Comparison of ENCODE assay signal across 17 cellular contexts in genomic region chr3:66532613-66533012, GRCh38. TPM values are rescaled to one million over a fixed set of nuclear protein-coding genes. Genes with fewer than 3 reads are reported as not detected.
DNase-seq lines count a peak whose midpoint lies in the region; ATAC-seq and TF ChIP-seq lines count a peak whose summit lies in the region.
"Had no signal": no experiment of that assay in that cellular context is flagged by ENCODE, and none has a peak within 500 bp of the region (broad histone marks: within the 10 kb centered on the region; RNA-seq: fewer than 3 reads in every experiment).

No MANE protein-coding gene starts in this region.

- H3K9me3 ChIP-seq in HUES64 (ENCODE audit: insufficient read depth, low read depth, low read length) = no peaks in the 10 kb centered on the region
- H3K9me3 ChIP-seq in iPS-20b (ENCODE audit: insufficient read depth, low read depth, low read length) = no peaks in the 10 kb centered on the region
- H3K9me3 ChIP-seq: BE2C, HAP-1 had no signal

- no peaks in the 10 kb centered on the region; the same call in 1 of the 2 replicates for H3K9me3 Mint-ChIP-seq in WTC11
- H3K9me3 Mint-ChIP-seq: CD4-positive, CD25-positive, alpha-beta regulatory T cell; CD8-positive, alpha-beta memory T cell had no signal

- TF ChIP-seq CTCF in WTC11 (IDR thresholded peaks at IDR 0.05) = no peak

- peak overlapping the region; percentile 49 for H3K4me3 Mint-ChIP-seq in WTC11
- H3K4me3 Mint-ChIP-seq: CD4-positive, CD25-positive, alpha-beta regulatory T cell; CD8-positive, alpha-beta memory T cell had no signal

- 75% methylated on average over 1 of the region's 1 CpG for WGBS in HUES64

- H3K9ac ChIP-seq in HUES64 (ENCODE audit: low read depth, low read length) (no peak overlapping the region), iPS-20b (ENCODE audit: low read depth, low read length) (peak overlapping the region; percentile 31; the same call in 1 of the 2 replicates)
- H3K9ac ChIP-seq: KMS-11 had no signal

- H3K4me1 ChIP-seq in HUES64 (ENCODE audit: insufficient read depth, low read length) (peaks cover 47% of the 10 kb centered on the region), iPS-20b (ENCODE audit: insufficient read depth, low read length) (peaks cover 27% of the 10 kb centered on the region)
- H3K4me1 ChIP-seq: BE2C had no signal

- H3K4me1 Mint-ChIP-seq in WTC11 = peaks cover 54% of the 10 kb centered on the region
- H3K4me1 Mint-ChIP-seq: CD8-positive, alpha-beta memory T cell had no signal

- peaks cover 20% of the 10 kb centered on the region for H3K27me3 Mint-ChIP-seq in WTC11 (ENCODE audit: low read depth)
- H3K27me3 Mint-ChIP-seq: CD4-positive, CD25-positive, alpha-beta regulatory T cell had no signal

- H3K27me3 ChIP-seq in HUES64 (ENCODE audit: insufficient read depth, low read length) (no peaks in the 10 kb centered on the region; the same call in 1 of the 2 replicates), iPS-20b (ENCODE audit: insufficient read depth, low read length) (no peaks in the 10 kb centered on the region)
- H3K27me3 ChIP-seq: BE2C had no signal

- H3K36me3 ChIP-seq in HUES64 (ENCODE audit: insufficient read depth, low read length) (no peaks in the 10 kb centered on the region), iPS-20b (ENCODE audit: insufficient read depth, low read depth, low read length) (no peaks in the 10 kb centered on the region)
- H3K36me3 ChIP-seq: BE2C, HAP-1 had no signal

- H3K27ac ChIP-seq in HUES64 (ENCODE audit: low read depth, low read length) (peak overlapping the region; percentile 48; the same call in 1 of the 2 replicates), iPS-20b (ENCODE audit: low read length) (peak overlapping the region; percentile 41)
- H3K27ac ChIP-seq: KMS-11 had no signal

- DNase-seq in WTC11 (ENCODE audit: low spot score) = no peak
- no peak for DNase-seq in NCI-H1092 treated with DMSO at 0.1 percent for 48 hours (lab: John Stamatoyannopoulos, UW)
- no peak for DNase-seq in NOMO-1 treated with dmso at 0.1 percent for 144 hours (lab: John Stamatoyannopoulos, UW; ENCODE audit: unreplicated experiment)
- no peak for DNase-seq in DMS53 (lab: John Stamatoyannopoulos, UW)
- DNase-seq: ACHN; BE2C; C1 segment of cervical spinal cord; CD4-positive, CD25-positive, alpha-beta regulatory T cell; CD8-positive, alpha-beta memory T cell; COR-L47; DMS 273 treated with DMSO at 0.1 percent for 48 hours; GOT3 had no signal

- no peak for ATAC-seq in WTC11
- no peak for ATAC-seq in GM18498 (IDR thresholded peaks at IDR 0.05; ENCODE audit: unreplicated experiment)

- H3K4me3 ChIP-seq in HUES64 (ENCODE audit: low read length) (no peak overlapping the region), iPS-20b (ENCODE audit: low read length) (peak overlapping the region; percentile 30; the same call in 1 of the 2 replicates)
- H3K4me3 ChIP-seq: HAP-1 had no signal

- POLR2A ChIA-PET in WTC11 (lab: Charles Lee) = no interaction called here

- peak overlapping the region; percentile 82 for H3K27ac Mint-ChIP-seq in WTC11
- H3K27ac Mint-ChIP-seq: CD4-positive, CD25-positive, alpha-beta regulatory T cell; CD8-positive, alpha-beta memory T cell had no signal

- CTCF ChIA-PET in WTC11 (lab: Charles Lee) = interaction anchor here (0.6 to 1.5 kb wide), 5 partner anchors 14 to 293 kb away, joined by 3 to 15 read pairs (median 4); no protein-coding TSS in a partner anchor

- no peaks in the 10 kb centered on the region; the same call in 1 of the 2 replicates for H3K36me3 Mint-ChIP-seq in WTC11
- H3K36me3 Mint-ChIP-seq: CD4-positive, CD25-positive, alpha-beta regulatory T cell; CD8-positive, alpha-beta memory T cell had no signal

TF ChIP-seq in WTC11, 78 proteins besides CTCF, POLR2A, EP300 and RAD21:
- TF ChIP-seq RELA (CRISPR knock-in tag; IDR thresholded peaks at IDR 0.05; ENCODE audit: borderline replicate concordance) (no peak), NR2C2 (CRISPR knock-in tag; IDR thresholded peaks at IDR 0.05) (no peak), HMGA2 (CRISPR knock-in tag; IDR thresholded peaks at IDR 0.05) (no peak), ETV6 (CRISPR knock-in tag; IDR thresholded peaks at IDR 0.05) (no peak), JUN (CRISPR knock-in tag; IDR thresholded peaks at IDR 0.05) (no peak), IRF2 (CRISPR knock-in tag; IDR thresholded peaks at IDR 0.05; ENCODE audit: borderline replicate concordance, low read depth) (no peak), TP53 (CRISPR knock-in tag; IDR thresholded peaks at IDR 0.05) (no peak), ZNF425 (CRISPR knock-in tag; conservative IDR thresholded peaks at IDR 0.05) (no peak)

RNA-seq across cellular contexts. Expression of gene LRIG1, which starts 31.8 kb away (rescaled TPM):
- polyA plus RNA-seq in HUES64 (2013, experiment 1 of 2) = 54.1 TPM
- polyA plus RNA-seq in HUES64 (2013, experiment 2 of 2) = 69.7 TPM
- 105 to 109 TPM (median 108 TPM) in 3 replicates for total RNA-seq in WTC11 (2021)
